11 cellular contexts compared by ENCODE assay signal in genomic region chr11:118144869-118145268, GRCh38. TPM values are rescaled to one million over a fixed set of nuclear protein-coding genes. Genes with fewer than 3 reads are reported as not detected.
A peak's percentile ranks its signal among the peaks of the same experiment; 100 is the strongest.
DNase-seq lines count a peak whose midpoint lies in the region; ATAC-seq lines count a peak whose summit lies in the region.
"Had no signal": no experiment of that assay in that cellular context is flagged by ENCODE, and none has a peak within 500 bp of the region (broad histone marks: within the 10 kb centered on the region; RNA-seq: fewer than 3 reads in every experiment).

No MANE protein-coding gene starts in this region.

- peak overlapping the region; percentile 16 for H2AK5ac ChIP-seq in neuronal stem cell (ENCODE audit: low read depth, low read length)

- no peak overlapping the region for H3K23ac ChIP-seq in neuronal stem cell (ENCODE audit: low read depth, low read length, poor library complexity)

- H3K27me3 ChIP-seq in CD4-positive, alpha-beta memory T cell (ENCODE audit: insufficient read depth, low read length) = peaks cover 13% of the 10 kb centered on the region
- H3K27me3 ChIP-seq in neuronal stem cell (ENCODE audit: control insufficient read depth in 3 of 3, insufficient read depth in 3 of 3, low read depth in 1 of 3, low read length in 3 of 3) = peaks cover 3 to 87% (median 15%) of the 10 kb centered on the region in 3 experiments
- H3K27me3 ChIP-seq: pancreas had no signal

- H3K27me3 Mint-ChIP-seq in CD4-positive, alpha-beta memory T cell = peaks cover 39 to 51% of the 10 kb centered on the region in 2 donors

- peaks cover 4% of the 10 kb centered on the region for H3K4me1 ChIP-seq in CD4-positive, alpha-beta memory T cell (ENCODE audit: insufficient read depth, low read length)
- H3K4me1 ChIP-seq in neuronal stem cell (ENCODE audit: control insufficient read depth in 2 of 2, insufficient read depth in 1 of 2, low read depth in 1 of 2, low read length in 2 of 2) = no peaks in the 10 kb centered on the region
- H3K4me1 ChIP-seq: pancreas had no signal

- no peak overlapping the region for H3K18ac ChIP-seq in neuronal stem cell (ENCODE audit: low read length)

- intact Hi-C loops in CD4-positive, alpha-beta memory T cell (cut with micrococcal nuclease) = loop anchor here (1.0 to 5.0 kb wide), 6 partner anchors 26 to 466 kb away; no protein-coding TSS in a partner anchor

- WGBS in neuronal stem cell (ENCODE audit: extremely low coverage in 2 of 2, insufficient read length in 2 of 2, insufficient replicate concordance in 1 of 2), 2 donors = no CpG with 5 or more reads among the region's 13 CpGs

- no peak overlapping the region for H3K4me2 ChIP-seq in neuronal stem cell (ENCODE audit: insufficient read depth, low read length, poor library complexity, severe bottlenecking)

- peak overlapping the region; percentile 98 for H2AFZ ChIP-seq in neuronal stem cell (ENCODE audit: low read length)

- H3K14ac ChIP-seq in neuronal stem cell (ENCODE audit: low read length) = no peak overlapping the region

- H3K36me3 Mint-ChIP-seq in CD4-positive, alpha-beta memory T cell = no peaks in the 10 kb centered on the region

- no peaks in the 10 kb centered on the region for H3K36me3 ChIP-seq in CD4-positive, alpha-beta memory T cell (ENCODE audit: insufficient read depth, low read length)
- H3K36me3 ChIP-seq in neuronal stem cell (replicated peaks in 1 of 2; ENCODE audit: control insufficient read depth in 2 of 2, insufficient read depth in 2 of 2, low read length in 2 of 2) = no peaks in the 10 kb centered on the region
- H3K36me3 ChIP-seq: pancreas had no signal

- ATAC-seq in HG03196 (IDR thresholded peaks at IDR 0.05; ENCODE audit: unreplicated experiment) = peak; percentile 5

- DNase-seq in CD4-positive, alpha-beta memory T cell = no peak
- DNase-seq in cerebellum (ENCODE audit: low spot score) = peak; percentile 51
- DNase-seq in neuronal stem cell (ENCODE audit: low spot score) = no peak
- no peak for DNase-seq in SW480 (ENCODE audit: low spot score)
- no peak for DNase-seq in AML-193 (lab: John Stamatoyannopoulos, UW)
- DNase-seq in effector CD4-positive, alpha-beta T cell = no peak

- no peak overlapping the region for H3K4me3 ChIP-seq in CD4-positive, alpha-beta memory T cell (ENCODE audit: low read length in 2 of 2)
- H3K4me3 ChIP-seq in neuronal stem cell (ENCODE audit: low read length in 2 of 2) = no peak overlapping the region

- H2BK12ac ChIP-seq in neuronal stem cell (ENCODE audit: low read length) = no peak overlapping the region

- no peaks in the 10 kb centered on the region for H3K79me1 ChIP-seq in neuronal stem cell (ENCODE audit: low read depth, low read length)

- no peak overlapping the region for H4K91ac ChIP-seq in neuronal stem cell (ENCODE audit: low read depth, low read length, poor library complexity)

- H3K9me3 ChIP-seq in CD4-positive, alpha-beta memory T cell (ENCODE audit: control insufficient read depth in 1 of 2, low read length in 2 of 2) = no peaks in the 10 kb centered on the region
- H3K9me3 ChIP-seq in neuronal stem cell (replicated peaks in 1 of 2; ENCODE audit: control insufficient read depth in 2 of 2, insufficient read depth in 1 of 2, low read depth in 1 of 2, low read length in 2 of 2) = no peaks in the 10 kb centered on the region
- H3K9me3 ChIP-seq: pancreas had no signal

- H2BK5ac ChIP-seq in neuronal stem cell (ENCODE audit: low read length) = no peak overlapping the region

- no peak overlapping the region for H3K27ac ChIP-seq in CD4-positive, alpha-beta memory T cell (ENCODE audit: low read depth, low read length)
- no peak overlapping the region for H3K27ac ChIP-seq in neuronal stem cell (replicated peaks; ENCODE audit: low read length)
- H3K27ac ChIP-seq: pancreas had no signal

- H3K4ac ChIP-seq in neuronal stem cell (ENCODE audit: low read length) = no peak overlapping the region

- no peak overlapping the region for H2BK15ac ChIP-seq in neuronal stem cell (ENCODE audit: low read length)

- no peak overlapping the region for H4K8ac ChIP-seq in neuronal stem cell (ENCODE audit: low read depth, low read length)

- H2BK120ac ChIP-seq in neuronal stem cell (ENCODE audit: low read depth, low read length) = no peak overlapping the region

- peak overlapping the region in 2 of 7 donors; percentile 47 to 53 for H3K27ac Mint-ChIP-seq in CD4-positive, alpha-beta memory T cell
- H3K27ac Mint-ChIP-seq: activated naive CD8-positive, alpha-beta T cell treated with anti-CD3 and anti-CD28 coated beads, Interleukin-2, amount 50 U/mL, for 24 hours had no signal

- H3K9ac ChIP-seq in neuronal stem cell (ENCODE audit: low read depth, low read length, poor library complexity) = peak overlapping the region; percentile 24

- H3K4me1 Mint-ChIP-seq in CD4-positive, alpha-beta memory T cell = peaks cover 2 to 5% (median 4%) of the 10 kb centered on the region in 4 donors

- POLR2A ChIA-PET in CD4-positive, alpha-beta memory T cell (lab: Charles Lee; ENCODE audit: partially characterized antibody) = interaction anchor here (2.1 kb wide), 1 partner anchor 27 kb away, joined by 6 read pairs; no protein-coding TSS in a partner anchor

- H3K4me3 Mint-ChIP-seq in CD4-positive, alpha-beta memory T cell = peak overlapping the region in 7 of 8 donors; percentile 8 to 87 (median 82)

- no peaks in the 10 kb centered on the region for H3K9me3 Mint-ChIP-seq in CD4-positive, alpha-beta memory T cell
- H3K9me3 Mint-ChIP-seq: activated naive CD8-positive, alpha-beta T cell treated with anti-CD3 and anti-CD28 coated beads, Interleukin-2, amount 50 U/mL, for 24 hours had no signal

- CTCF ChIA-PET in CD4-positive, alpha-beta memory T cell (lab: Charles Lee; ENCODE audit: partially characterized antibody) = interaction anchor here (0.8 to 7.1 kb wide), 11 partner anchors 11 to 467 kb away, joined by 3 to 109 read pairs (median 4); no protein-coding TSS in a partner anchor

RNA-seq across cellular contexts. Expression of gene SCN4B, which starts 7.8 kb away (rescaled TPM):
- total RNA-seq in CD4-positive, alpha-beta memory T cell = not detected
- not detected for polyA plus RNA-seq in CD4-positive, alpha-beta memory T cell
- 9.2 TPM for total RNA-seq in cerebellum
- polyA plus RNA-seq in neuronal stem cell (2013, experiment 1 of 2) = 1.0 TPM
- polyA plus RNA-seq in neuronal stem cell (2013, experiment 2 of 2) = 0.97 TPM

RNA-seq across cellular contexts. Expression of gene SCN2B, which starts 31.6 kb away (rescaled TPM):
- not detected for total RNA-seq in CD4-positive, alpha-beta memory T cell
- not detected for polyA plus RNA-seq in CD4-positive, alpha-beta memory T cell
- 4.2 TPM for total RNA-seq in cerebellum
- polyA plus RNA-seq in neuronal stem cell (2013, experiment 1 of 2) = 0.14 TPM
- polyA plus RNA-seq in neuronal stem cell (2013, experiment 2 of 2) = 0.14 TPM
- total RNA-seq: activated CD8-positive, alpha-beta memory T cell treated with anti-CD3 and anti-CD28 coated beads for 36 hours; dermis microvascular lymphatic vessel endothelial cell had no signal

RNA-seq across cellular contexts. Expression of gene SMIM35, which starts 58.1 kb away (rescaled TPM):
- under 1 TPM; 0.44 to 0.55 TPM for total RNA-seq in CD4-positive, alpha-beta memory T cell
- under 1 TPM; 0.21 to 0.76 TPM for polyA plus RNA-seq in CD4-positive, alpha-beta memory T cell
- not detected for total RNA-seq in cerebellum
- polyA plus RNA-seq in neuronal stem cell (2013, experiment 1 of 2) = not detected
- polyA plus RNA-seq in neuronal stem cell (2013, experiment 2 of 2) = not detected
- total RNA-seq: dermis microvascular lymphatic vessel endothelial cell, pancreas had no signal

Comparison
In these comparisons a context has a peak if more than half of its experiments do, and no peak if none do; other contexts are left out.
1. RNA of gene SCN4B, which starts 7.8 kb away (total RNA-seq): 9.2 TPM in cerebellum (single experiment); not detected in CD4-positive, alpha-beta memory T cell; every median in the first group is over 10 times any median in the second.